ENCODE assay signal across 10 cellular contexts in genomic region chr20:41094656-41095055, GRCh38. TPM values are rescaled to one million over a fixed set of nuclear protein-coding genes. Genes with fewer than 3 reads are reported as not detected.
A peak's percentile ranks its signal among the peaks of the same experiment; 100 is the strongest.
DNase-seq lines count a peak whose midpoint lies in the region; ATAC-seq, FAIRE-seq and TF ChIP-seq lines count a peak whose summit lies in the region.
"Had no signal": no experiment of that assay in that cellular context is flagged by ENCODE, and none has a peak within 500 bp of the region (broad histone marks: within the 10 kb centered on the region; RNA-seq: fewer than 3 reads in every experiment).

No MANE protein-coding gene starts in this region.

- H3K4ac ChIP-seq in trophoblast cell (ENCODE audit: low read depth, low read length) = no peak overlapping the region

- no peak overlapping the region for H3K14ac ChIP-seq in trophoblast cell (ENCODE audit: low read length)

- CTCF ChIA-PET in A549 (lab: Yijun Ruan, JAX) = interaction anchor here (0.5 to 11.1 kb wide), 32 partner anchors 8 to 280 kb away, joined by 3 to 208 read pairs (median 5); no protein-coding TSS in a partner anchor
- CTCF ChIA-PET in activated CD8-positive, alpha-beta T cell treated with anti-CD3 and anti-CD28 coated beads for 36 hours (lab: Charles Lee) = interaction anchor here (0.7 to 12.6 kb wide), 39 partner anchors 9 to 246 kb away, joined by 3 to 304 read pairs (median 5); partner anchors contain the start of genes LPIN3 and TOP1

- TF ChIP-seq CTCF in A549 (IDR thresholded peaks at IDR 0.05) = no peak
- no peak for TF ChIP-seq CTCF in activated CD8-positive, alpha-beta T cell treated with anti-CD3 and anti-CD28 coated beads for 36 hours (IDR thresholded peaks at IDR 0.05)
- TF ChIP-seq CTCF in lower lobe of right lung (IDR thresholded peaks at IDR 0.05) = no peak
- no peak for TF ChIP-seq CTCF in transverse colon (IDR thresholded peaks at IDR 0.05)

- H3K27ac ChIP-seq in A549 = no peak overlapping the region
- peak overlapping the region; percentile 4 for H3K27ac ChIP-seq in lower lobe of right lung
- H3K27ac ChIP-seq in trophoblast cell (ENCODE audit: low read depth, low read length) = no peak overlapping the region
- H3K27ac ChIP-seq in transverse colon = peak overlapping the region in 1 of 4 donors; percentile 11
- H3K27ac ChIP-seq: adrenal gland, vagina had no signal

- H4K12ac ChIP-seq in trophoblast cell (ENCODE audit: low read depth, low read length) = no peak overlapping the region

- no peak overlapping the region for H4K91ac ChIP-seq in trophoblast cell (ENCODE audit: low read depth, low read length)

- no peak overlapping the region for H3K23ac ChIP-seq in trophoblast cell (ENCODE audit: low read length)

- no peak overlapping the region for H3K9ac ChIP-seq in trophoblast cell (ENCODE audit: low read length)

- H4K8ac ChIP-seq in trophoblast cell (ENCODE audit: low read depth, low read length) = no peak overlapping the region

- peaks cover 41% of the 10 kb centered on the region for H3K36me3 Mint-ChIP-seq in activated CD8-positive, alpha-beta T cell treated with anti-CD3 and anti-CD28 coated beads for 36 hours (ENCODE audit: low read depth)

- no peaks in the 10 kb centered on the region for H3K79me2 ChIP-seq in trophoblast cell (ENCODE audit: control insufficient read depth, insufficient read depth, low read length, poor library complexity)

- intact Hi-C loops in activated CD8-positive, alpha-beta T cell treated with anti-CD3 and anti-CD28 coated beads for 36 hours (cut with micrococcal nuclease) = loop anchor here (1.0 to 5.0 kb wide), 2 partner anchors 102 to 126 kb away; no protein-coding TSS in a partner anchor
- intact Hi-C loops in lower lobe of right lung (cut with DNase I) = loop anchor here (5.0 kb wide), 1 partner anchor 107 kb away; no protein-coding TSS in a partner anchor
- intact Hi-C loops in transverse colon (cut with DNase I; ENCODE audit: low total_unique reads) = no loop called here

- no peak overlapping the region for H2AK5ac ChIP-seq in trophoblast cell (ENCODE audit: low read length)

- H3K9me3 Mint-ChIP-seq in activated CD8-positive, alpha-beta T cell treated with anti-CD3 and anti-CD28 coated beads for 36 hours = no peaks in the 10 kb centered on the region

- FAIRE-seq in A549 (lab: Jason Lieb, UNC) = no peak

- H3K4me2 ChIP-seq in A549 (no peak overlapping the region), trophoblast cell (ENCODE audit: low read length) (no peak overlapping the region)

- H3K36me3 ChIP-seq in lower lobe of right lung = peaks cover 82% of the 10 kb centered on the region
- H3K36me3 ChIP-seq in trophoblast cell (ENCODE audit: control insufficient read depth in 1 of 2, insufficient read depth in 2 of 2, low read length in 2 of 2) = peaks cover 19 to 50% of the 10 kb centered on the region in 2 experiments
- peaks cover 0 to 54% (median 19%) of the 10 kb centered on the region in 4 donors for H3K36me3 ChIP-seq in transverse colon

- H3K4me1 ChIP-seq in A549 (no peaks in the 10 kb centered on the region), lower lobe of right lung (peaks cover 13% of the 10 kb centered on the region), trophoblast cell (ENCODE audit: control insufficient read depth in 1 of 2, insufficient read depth in 2 of 2, low read length in 2 of 2) (no peaks in the 10 kb centered on the region), transverse colon (peaks cover 0 to 9% (median 0%) of the 10 kb centered on the region in 4 donors)
- H3K4me1 ChIP-seq: vagina had no signal

- TF ChIP-seq POLR2A in A549 (IDR thresholded peaks at IDR 0.05; ENCODE audit: low read length) = no peak
- TF ChIP-seq POLR2A in transverse colon (IDR thresholded peaks at IDR 0.05) = no peak

- no peaks in the 10 kb centered on the region for H3K27me3 Mint-ChIP-seq in activated CD8-positive, alpha-beta T cell treated with anti-CD3 and anti-CD28 coated beads for 36 hours

- ATAC-seq in A549 (peak; percentile 31 to 39; a peak in 2 of 6 replicates), lower lobe of right lung (peak in 1 of 2 donors; percentile 12), HG03457 (IDR thresholded peaks at IDR 0.05; ENCODE audit: unreplicated experiment) (no peak)
- peak; percentile 34 for ATAC-seq in activated CD8-positive, alpha-beta T cell treated with anti-CD3 and anti-CD28 coated beads for 36 hours

- no peak overlapping the region for H3K18ac ChIP-seq in trophoblast cell (ENCODE audit: low read length)

- H3K4me3 ChIP-seq in A549 (no peak overlapping the region), lower lobe of right lung (no peak overlapping the region), trophoblast cell (ENCODE audit: low read depth, low read length) (no peak overlapping the region), transverse colon (no peak overlapping the region)
- H3K4me3 ChIP-seq: adrenal gland, vagina had no signal

- no peak overlapping the region for H2AFZ ChIP-seq in trophoblast cell (ENCODE audit: insufficient read depth, low read length, poor library complexity)

- no peak overlapping the region for H2BK120ac ChIP-seq in trophoblast cell (ENCODE audit: insufficient read depth, low read length, poor library complexity)

- in situ Hi-C loops in transverse colon (cut with MboI; ENCODE audit: low pct_ligation_motif_present in 1 of 4, low pct_unique_long_range_greater_than_20kb in 1 of 4, low sequenced_read_pairs in 3 of 4) = loop anchor here (5.0 to 10.0 kb wide), 4 partner anchors 110 to 127 kb away; no protein-coding TSS in a partner anchor

- POLR2A ChIA-PET in A549 (lab: Yijun Ruan, JAX) = no interaction called here
- POLR2A ChIA-PET in activated CD8-positive, alpha-beta T cell treated with anti-CD3 and anti-CD28 coated beads for 36 hours (lab: Charles Lee) = interaction anchor here (0.8 kb wide), 1 partner anchor 147 kb away, joined by 3 read pairs; no protein-coding TSS in a partner anchor

- H3K9me3 ChIP-seq in A549 (no peaks in the 10 kb centered on the region), lower lobe of right lung (no peaks in the 10 kb centered on the region), trophoblast cell (ENCODE audit: insufficient read depth, low read depth, low read length) (no peaks in the 10 kb centered on the region), transverse colon (no peaks in the 10 kb centered on the region)
- H3K9me3 ChIP-seq: adrenal gland, vagina had no signal

- no peak overlapping the region for H3K4me3 Mint-ChIP-seq in activated CD8-positive, alpha-beta T cell treated with anti-CD3 and anti-CD28 coated beads for 36 hours

- TF ChIP-seq EP300 in A549 (IDR thresholded peaks at IDR 0.05) = no peak
- TF ChIP-seq EP300 in transverse colon (IDR thresholded peaks at IDR 0.05; ENCODE audit: low read depth) = no peak

- H3K27me3 ChIP-seq in lower lobe of right lung (ENCODE audit: low read depth) (no peaks in the 10 kb centered on the region), trophoblast cell (ENCODE audit: insufficient read depth, low read length) (no peaks in the 10 kb centered on the region), transverse colon (no peaks in the 10 kb centered on the region)
- H3K27me3 ChIP-seq: adrenal gland, vagina had no signal

- H3K4me1 Mint-ChIP-seq in activated CD8-positive, alpha-beta T cell treated with anti-CD3 and anti-CD28 coated beads for 36 hours (ENCODE audit: low read depth) = peaks cover 2% of the 10 kb centered on the region

- H3K27ac Mint-ChIP-seq in activated CD8-positive, alpha-beta T cell treated with anti-CD3 and anti-CD28 coated beads for 36 hours = peak overlapping the region; percentile 55

- no peak for TF ChIP-seq RAD21 in A549 (conservative IDR thresholded peaks at IDR 0.05 in 1 of 2, IDR thresholded peaks at IDR 0.05 in 1 of 2)

- H2BK5ac ChIP-seq in trophoblast cell (ENCODE audit: low read depth, low read length, poor library complexity) = no peak overlapping the region

- no peak for DNase-seq in A549 (ENCODE audit: low read depth in 1 of 2, low spot score in 1 of 2)
- peak; percentile 16 for DNase-seq in GM04504 (ENCODE audit: low read depth)
- DNase-seq in activated CD8-positive, alpha-beta T cell treated with anti-CD3 and anti-CD28 coated beads for 36 hours = no peak
- DNase-seq in lower lobe of right lung = no peak
- no peak for DNase-seq in dedifferentiated amniotic fluid mesenchymal stem cell (ENCODE audit: extremely low spot score)
- no peak for DNase-seq in trophoblast cell
- no peak for DNase-seq in transverse colon

- H2BK12ac ChIP-seq in trophoblast cell (ENCODE audit: low read length) = no peak overlapping the region

- no peaks in the 10 kb centered on the region for H3K79me1 ChIP-seq in trophoblast cell (ENCODE audit: low read length)

TF ChIP-seq in A549, 52 proteins besides CTCF, POLR2A, EP300 and RAD21 (continues in another document):
- TF ChIP-seq BHLHE40 (IDR thresholded peaks at IDR 0.05; ENCODE audit: low read depth, low read length) (no peak), CHD2 (IDR thresholded peaks at IDR 0.05; ENCODE audit: low read length, partially characterized antibody) (no peak), PBX3 (IDR thresholded peaks at IDR 0.05) (no peak), MAZ (IDR thresholded peaks at IDR 0.05; ENCODE audit: borderline replicate concordance, low read depth, low read length) (no peak), ATOH8 (CRISPR knock-in tag; IDR thresholded peaks at IDR 0.05; ENCODE audit: low read depth) (no peak)

RNA-seq across cellular contexts. Expression of gene PLCG1, which starts 42.7 kb away (rescaled TPM):
- polyA plus RNA-seq in A549 (2011; rRNA removed) (22.0 and 37.1 TPM in 2 replicates), A549 (2017; fragmentation: RNase III; extraction: RNeasy Plus Mini Kit Qiagen cat#74134 plus additional on column Dnase treatment) (52.1 to 65.3 TPM (median 65.0 TPM) in 3 replicates)
- polyA plus RNA-seq in A549 (2012; cell fraction: cytosol; rRNA removed) = 34.2 and 36.8 TPM in 2 replicates
- 159 and 163 TPM in 2 replicates for polyA plus RNA-seq in A549 (2012; cell fraction: nucleus; rRNA removed)
- polyA minus RNA-seq in A549 (2011; rRNA and poly(A)+ RNA removed) = 50.5 and 59.7 TPM in 2 replicates
- 100 to 1,000 TPM; 259 to 260 TPM for total RNA-seq in activated CD8-positive, alpha-beta T cell treated with anti-CD3 and anti-CD28 coated beads for 36 hours
- total RNA-seq in lower lobe of right lung (94.0 TPM), transverse colon (100 to 1,000 TPM in 3 of 4 donors, 10 to 100 TPM in 1; 82.7 to 377 (median 155) TPM)
- polyA plus RNA-seq in trophoblast cell (2013) = 55.4 and 60.6 TPM in 2 replicates
